ENCODE assay signal across 15 cellular contexts in the genomic region with DNA sequence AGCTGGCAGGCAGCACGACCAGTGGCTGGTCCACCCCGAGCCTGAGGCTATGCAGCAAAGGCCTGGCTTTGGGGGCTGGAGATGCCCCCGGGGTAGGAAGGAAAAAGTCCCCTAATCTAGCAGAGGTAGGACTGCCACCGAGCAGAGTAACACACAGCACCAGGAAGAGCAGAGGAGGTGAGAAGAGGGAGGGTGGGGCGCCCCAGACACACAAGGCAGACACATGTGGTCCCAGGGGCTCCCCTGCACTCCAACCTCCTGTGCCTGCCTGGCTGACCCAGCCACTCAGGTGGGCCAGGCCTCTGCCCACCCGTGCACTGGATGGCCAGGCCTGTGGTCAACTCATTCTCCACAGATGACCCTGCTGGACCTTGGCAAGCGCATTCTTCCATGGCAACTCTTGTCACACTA.
"Had no signal": no experiment of that assay in that cellular context is flagged by ENCODE, and none has a peak within 500 bp of the region (broad histone marks: within the 10 kb centered on the region; RNA-seq: fewer than 3 reads in every experiment).

No MANE protein-coding gene starts in this region.

- H3K9me3 ChIP-seq: suprapubic skin had no signal

- H2AFZ ChIP-seq: parathyroid adenoma had no signal

- H3K27me3 Mint-ChIP-seq: activated T-cell treated with anti-CD3 and anti-CD28 coated beads, Interleukin-2, amount 50 U/mL, for 24 hours; type B pancreatic cell had no signal

- H3K36me3 Mint-ChIP-seq: activated naive CD4-positive, alpha-beta T cell treated with anti-CD3 and anti-CD28 coated beads, Interleukin-2, amount 10 ng/mL, durations not matched to agents 7 days and 5 days; type B pancreatic cell had no signal

- FAIRE-seq: colon, endometrium had no signal

- H3K79me2 ChIP-seq: parathyroid adenoma had no signal

- H3K27ac ChIP-seq: parathyroid adenoma, suprapubic skin, WERI-Rb-1 had no signal

- H3K9me3 Mint-ChIP-seq: activated CD4-positive, alpha-beta memory T cell treated with anti-CD3 and anti-CD28 coated beads, Interleukin-2, amount 10 ng/mL, durations not matched to agents 7 days and 5 days; activated naive CD4-positive, alpha-beta T cell treated with anti-CD3 and anti-CD28 coated beads, Interleukin-2, amount 10 ng/mL, durations not matched to agents 7 days and 5 days; activated T-cell treated with anti-CD3 and anti-CD28 coated beads, Interleukin-2, amount 50 U/mL, for 24 hours; T-helper 1 cell treated with Interleukin-12 subunit alpha and Interleukin-12 subunit beta and Interleukin-4 antibody, amounts not matched to agents 30 μg/mL and 1 μg/mL, for 36 hours; type B pancreatic cell had no signal

- H3K27ac Mint-ChIP-seq: activated CD4-positive, alpha-beta memory T cell treated with anti-CD3 and anti-CD28 coated beads, Interleukin-2, amount 10 ng/mL, durations not matched to agents 7 days and 5 days; activated naive CD4-positive, alpha-beta T cell treated with anti-CD3 and anti-CD28 coated beads, Interleukin-2, amount 10 ng/mL, durations not matched to agents 7 days and 5 days; activated T-cell treated with anti-CD3 and anti-CD28 coated beads, Interleukin-2, amount 50 U/mL, for 24 hours; T-helper 1 cell treated with Interleukin-12 subunit alpha and Interleukin-12 subunit beta and Interleukin-4 antibody, amounts not matched to agents 30 μg/mL and 1 μg/mL, for 36 hours; type B pancreatic cell had no signal

- ATAC-seq: esophagus mucosa had no signal

- H3K36me3 ChIP-seq: suprapubic skin, WERI-Rb-1 had no signal

- H3K4me3 Mint-ChIP-seq: activated CD4-positive, alpha-beta memory T cell treated with anti-CD3 and anti-CD28 coated beads, Interleukin-2, amount 10 ng/mL, durations not matched to agents 7 days and 5 days; activated naive CD4-positive, alpha-beta T cell treated with anti-CD3 and anti-CD28 coated beads, Interleukin-2, amount 10 ng/mL, durations not matched to agents 7 days and 5 days; activated T-cell treated with anti-CD3 and anti-CD28 coated beads, Interleukin-2, amount 50 U/mL, for 24 hours; T-helper 1 cell treated with Interleukin-12 subunit alpha and Interleukin-12 subunit beta and Interleukin-4 antibody, amounts not matched to agents 30 μg/mL and 1 μg/mL, for 36 hours; type B pancreatic cell had no signal

- H3K27me3 ChIP-seq: suprapubic skin had no signal

- H3K4me3 ChIP-seq: suprapubic skin had no signal

- H3K4me1 ChIP-seq: parathyroid adenoma, suprapubic skin had no signal

- DNase-seq: activated CD4-positive, alpha-beta memory T cell treated with anti-CD3 and anti-CD28 coated beads, Interleukin-2, amount 10 ng/mL, durations not matched to agents 7 days and 5 days; activated naive CD4-positive, alpha-beta T cell treated with anti-CD3 and anti-CD28 coated beads, Interleukin-2, amount 10 ng/mL, durations not matched to agents 7 days and 5 days; activated T-cell treated with anti-CD3 and anti-CD28 coated beads, Interleukin-2, amount 50 U/mL, for 24 hours; midbrain; stimulated activated CD4-positive, alpha-beta T cell treated with anti-CD3 and anti-CD28 coated beads, Interleukin-15, amount 100 ng/mL, for 24 hours; stimulated activated CD4-positive, alpha-beta T cell treated with anti-CD3 and anti-CD28 coated beads, Interleukin-4, amount 100 ng/mL, for 1 hour; stimulated activated naive CD4-positive, alpha-beta T cell; WERI-Rb-1 had no signal

- H3K9ac ChIP-seq: parathyroid adenoma had no signal
